ENCODE assay signal across 15 cellular contexts in genomic region chr12:55815473-55815872, GRCh38. TPM values are rescaled to one million over a fixed set of nuclear protein-coding genes. Genes with fewer than 3 reads are reported as not detected.
DNase-seq lines count a peak whose midpoint lies in the region; ATAC-seq and TF ChIP-seq lines count a peak whose summit lies in the region.
"Had no signal": no experiment of that assay in that cellular context is flagged by ENCODE, and none has a peak within 500 bp of the region (broad histone marks: within the 10 kb centered on the region; RNA-seq: fewer than 3 reads in every experiment).

No MANE protein-coding gene starts in this region.

- intact Hi-C loops in breast epithelium (cut with DNase I; ENCODE audit: low total_unique reads), result no loop called here
- intact Hi-C loops in MCF 10A (cut with micrococcal nuclease), result loop anchor here (5.0 kb wide), 1 partner anchor 227 kb away; the partner anchor contains the start of gene RPS26
- intact Hi-C loops in Panc1 (cut with micrococcal nuclease; ENCODE audit: unreplicated experiment), result loop anchor here (5.0 kb wide), 1 partner anchor 78 kb away; no protein-coding TSS in a partner anchor

- no peak for ATAC-seq in Panc1
- no peak for ATAC-seq in HG02885 (IDR thresholded peaks at IDR 0.05; ENCODE audit: poor library complexity, unreplicated experiment)
- ATAC-seq in HG02840 (IDR thresholded peaks at IDR 0.05; ENCODE audit: low FRiP score, unreplicated experiment), result no peak

- H3K27ac Mint-ChIP-seq in MCF 10A (ENCODE audit: low read depth, unreplicated experiment), result no peak overlapping the region

- H3K27me3 ChIP-seq in breast epithelium, result no peaks in the 10 kb centered on the region
- H3K27me3 ChIP-seq in Panc1 (ENCODE audit: control insufficient read depth, insufficient read depth, low read length), result no peaks in the 10 kb centered on the region
- no peaks in the 10 kb centered on the region for H3K27me3 ChIP-seq in skeletal muscle satellite cell (ENCODE audit: control insufficient read depth, insufficient read depth, low read length)

- peak overlapping the region; percentile 83 for H3K4me2 ChIP-seq in skeletal muscle satellite cell (ENCODE audit: low read length)

- in situ Hi-C loops in Panc1 (cut with HindIII; ENCODE audit: low pct_unique_long_range_greater_than_20kb, low sequenced_read_pairs), result no loop called here

- H3K9ac ChIP-seq in skeletal muscle satellite cell (ENCODE audit: low read depth, low read length), result peak overlapping the region; percentile 90

- H3K9me3 ChIP-seq in breast epithelium (no peaks in the 10 kb centered on the region), Panc1 (ENCODE audit: control insufficient read depth, insufficient read depth, low read depth, low read length) (no peaks in the 10 kb centered on the region), skeletal muscle satellite cell (replicated peaks; ENCODE audit: low read length) (no peaks in the 10 kb centered on the region)

- no peaks in the 10 kb centered on the region for H3K36me3 ChIP-seq in breast epithelium
- H3K36me3 ChIP-seq in Panc1 (ENCODE audit: control insufficient read depth, insufficient read depth, low read length), result peaks cover 33% of the 10 kb centered on the region
- H3K36me3 ChIP-seq in skeletal muscle satellite cell (ENCODE audit: insufficient read depth, low read length), result peaks cover 41% of the 10 kb centered on the region

- POLR2A ChIA-PET in MCF 10A (lab: Yijun Ruan, JAX), result interaction anchor here (0.6 to 8.3 kb wide), 10 partner anchors 13 to 302 kb away, joined by 3 to 207 read pairs (median 24); partner anchors contain the start of genes CD63, DGKA, DNAJC14 and PYM1
- POLR2A ChIA-PET in Panc1 (lab: Charles Lee), result no interaction called here

- H3K27ac ChIP-seq in breast epithelium (no peak overlapping the region), Panc1 (ENCODE audit: low read length) (peak overlapping the region; percentile 100)

- TF ChIP-seq POLR2A in breast epithelium (IDR thresholded peaks at IDR 0.05), result no peak

- DNase-seq in breast epithelium (ENCODE audit: low spot score in 2 of 2) (no peak), MCF 10A (ENCODE audit: unreplicated experiment) (no peak), Panc1 (ENCODE audit: low read depth, low spot score) (no peak), fibroblast of the aortic adventitia (ENCODE audit: low read depth) (no peak), NCI-H526 (lab: John Stamatoyannopoulos, UW) (no peak)
- DNase-seq: activated CD4-positive, alpha-beta T cell treated with anti-CD3 and anti-CD28 coated beads for 48 hours; activated gamma-delta T cell; EL; kidney glomerular epithelial cell; NCI-H1436; NCI-H69 had no signal

- BruUV-seq in MCF 10A (replicated peaks; lab: Mats Ljungman, UMichigan) (no TSS peak), Panc1 (replicated peaks; lab: Mats Ljungman, UMichigan) (no TSS peak)

- no peaks in the 10 kb centered on the region for H3K27me3 Mint-ChIP-seq in MCF 10A (ENCODE audit: insufficient read depth, unreplicated experiment)

- no peaks in the 10 kb centered on the region for H3K9me3 Mint-ChIP-seq in MCF 10A (ENCODE audit: unreplicated experiment)

- CTCF ChIA-PET in MCF 10A (lab: Yijun Ruan, JAX) (interaction anchor here (0.6 to 0.7 kb wide), 2 partner anchors 23 to 68 kb away, joined by 3 read pairs; no protein-coding TSS in a partner anchor), Panc1 (lab: Charles Lee) (no interaction called here)

- peaks cover 32% of the 10 kb centered on the region for H3K4me1 Mint-ChIP-seq in MCF 10A (ENCODE audit: insufficient read depth, unreplicated experiment)

- peak overlapping the region in 2 of 3 donors; percentile 67 to 71 for H3K4me3 ChIP-seq in breast epithelium
- H3K4me3 ChIP-seq in Panc1 (ENCODE audit: low read depth in 2 of 2, low read length in 2 of 2), result peak overlapping the region; percentile 86 to 100
- peak overlapping the region; percentile 98 for H3K4me3 ChIP-seq in fibroblast of the aortic adventitia (ENCODE audit: low read depth, low read length)
- peak overlapping the region; percentile 85 for H3K4me3 ChIP-seq in skeletal muscle satellite cell (ENCODE audit: low read length)

- peaks cover 0 to 17% of the 10 kb centered on the region in 2 donors for H3K4me1 ChIP-seq in breast epithelium
- peaks cover 16% of the 10 kb centered on the region for H3K4me1 ChIP-seq in Panc1 (ENCODE audit: control insufficient read depth, insufficient read depth, low read length)
- peaks cover 19% of the 10 kb centered on the region for H3K4me1 ChIP-seq in skeletal muscle satellite cell (ENCODE audit: control insufficient read depth, insufficient read depth, low read length)

- no peak overlapping the region for H3K4me3 Mint-ChIP-seq in MCF 10A (ENCODE audit: unreplicated experiment)

- TF ChIP-seq CTCF in breast epithelium (IDR thresholded peaks at IDR 0.05) (no peak), MCF 10A (IDR thresholded peaks at IDR 0.05; ENCODE audit: unreplicated experiment) (no peak), Panc1 (IDR thresholded peaks at IDR 0.05) (no peak), fibroblast of the aortic adventitia (IDR thresholded peaks at IDR 0.05; ENCODE audit: insufficient read depth, low read length) (no peak)

- peaks cover 52% of the 10 kb centered on the region for H3K36me3 Mint-ChIP-seq in MCF 10A (ENCODE audit: insufficient read depth, unreplicated experiment)

RNA-seq across cellular contexts. Expression of gene SARNP, which starts 2.1 kb away (rescaled TPM):
- total RNA-seq in breast epithelium (10 to 100 TPM; 54.7 to 64.3 (median 55.3) TPM), MCF 10A (2022) (39.2 and 61.1 TPM in 2 replicates), Panc1 (2021; ENCODE audit: unreplicated experiment) (69.3 TPM), fibroblast of the aortic adventitia (ENCODE audit: low replicate concordance) (84.6 and 165 TPM in 2 replicates)
- polyA plus RNA-seq in Panc1 (2012; ENCODE audit: insufficient read length), result 51.9 TPM
- 64.0 and 70.2 TPM in 2 replicates for total RNA-seq in skeletal muscle satellite cell (2012; rRNA removed)

RNA-seq across cellular contexts. Expression of gene ORMDL2, which starts 2.4 kb away (rescaled TPM):
- total RNA-seq in breast epithelium (10 to 100 TPM; 13.1 to 28.5 (median 21.0) TPM), MCF 10A (2022) (54.6 and 55.9 TPM in 2 replicates), Panc1 (2021; ENCODE audit: unreplicated experiment) (59.6 TPM), fibroblast of the aortic adventitia (ENCODE audit: low replicate concordance) (7.6 and 16.9 TPM in 2 replicates)
- 64.5 TPM for polyA plus RNA-seq in Panc1 (2012; ENCODE audit: insufficient read length)
- total RNA-seq in skeletal muscle satellite cell (2012; rRNA removed), result 17.0 and 19.7 TPM in 2 replicates

RNA-seq across cellular contexts. Expression of gene DNAJC14, which starts 13.9 kb away (rescaled TPM):
- 10 to 100 TPM; 31.0 to 46.2 (median 36.1) TPM for total RNA-seq in breast epithelium
- 27.3 and 29.9 TPM in 2 replicates for total RNA-seq in MCF 10A (2022)
- 51.9 TPM for total RNA-seq in Panc1 (2021; ENCODE audit: unreplicated experiment)
- 33.6 TPM for polyA plus RNA-seq in Panc1 (2012; ENCODE audit: insufficient read length)
- 26.4 and 48.3 TPM in 2 replicates for total RNA-seq in fibroblast of the aortic adventitia (ENCODE audit: low replicate concordance)
- total RNA-seq in skeletal muscle satellite cell (2012; rRNA removed), result 32.7 and 36.5 TPM in 2 replicates

RNA-seq across cellular contexts. Expression of gene MMP19, which starts 27.3 kb away (rescaled TPM):
- 10 to 100 TPM; 21.9 to 50.6 (median 47.9) TPM for total RNA-seq in breast epithelium
- 3.3 and 3.7 TPM in 2 replicates for total RNA-seq in MCF 10A (2022)
- total RNA-seq in Panc1 (2021; ENCODE audit: unreplicated experiment), result 0.05 TPM
- not detected for polyA plus RNA-seq in Panc1 (2012; ENCODE audit: insufficient read length)
- total RNA-seq in fibroblast of the aortic adventitia (ENCODE audit: low replicate concordance), result 9.7 and 11.1 TPM in 2 replicates
- 6.8 and 7.9 TPM in 2 replicates for total RNA-seq in skeletal muscle satellite cell (2012; rRNA removed)
- total RNA-seq: frontal cortex had no signal
